Comparison of ENCODE assay signal across 8 cellular contexts in the genomic region with DNA sequence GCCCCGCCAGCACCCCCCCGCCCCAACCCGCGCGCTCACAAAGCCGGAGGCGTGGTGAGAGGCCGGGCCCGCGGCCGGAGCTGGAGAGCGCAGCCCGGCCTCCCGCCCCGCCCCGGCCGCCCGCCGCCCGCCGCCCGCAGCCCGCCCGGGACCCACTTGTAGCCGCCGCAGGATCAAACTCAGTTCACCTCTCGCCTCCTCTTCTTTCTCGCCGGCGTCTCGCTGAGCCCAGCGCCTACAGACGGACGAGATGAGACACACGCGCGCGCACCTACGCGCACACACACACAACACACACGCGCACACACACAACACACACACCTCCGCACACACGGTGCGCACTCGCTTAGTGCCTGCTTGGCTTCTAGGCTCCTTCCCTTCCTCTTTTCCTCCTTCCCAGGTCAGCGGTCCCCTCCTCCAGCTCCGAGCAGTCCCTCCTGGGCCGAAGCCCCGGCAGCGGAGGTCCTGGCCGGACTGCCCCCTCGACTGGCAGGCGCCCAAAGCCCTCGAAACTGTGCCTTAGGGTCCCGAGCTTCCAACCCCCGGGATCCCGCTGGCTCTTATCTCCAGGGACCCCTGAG. TPM values are rescaled to one million over a fixed set of nuclear protein-coding genes. Genes with fewer than 3 reads are reported as not detected.
DNase-seq lines count a peak whose midpoint lies in the region; ATAC-seq and TF ChIP-seq lines count a peak whose summit lies in the region.

No MANE protein-coding gene starts in this region.

- no peaks in the 10 kb centered on the region for H3K9me3 Mint-ChIP-seq in activated CD8-positive, alpha-beta T cell treated with anti-CD3 and anti-CD28 coated beads for 36 hours
- no peaks in the 10 kb centered on the region for H3K9me3 Mint-ChIP-seq in neural crest cell

- H3K27ac Mint-ChIP-seq in activated CD8-positive, alpha-beta T cell treated with anti-CD3 and anti-CD28 coated beads for 36 hours = no peak overlapping the region
- peak overlapping the region; percentile 78 for H3K27ac Mint-ChIP-seq in neural crest cell (ENCODE audit: unreplicated experiment)

- no peaks in the 10 kb centered on the region for H3K9me3 ChIP-seq in HEK293 (ENCODE audit: control insufficient read depth, insufficient read depth, low read depth, low read length)

- ATAC-seq in activated CD8-positive, alpha-beta T cell treated with anti-CD3 and anti-CD28 coated beads for 36 hours = peak; percentile 15
- ATAC-seq in foreskin keratinocyte = peak; percentile 3
- no peak for ATAC-seq in HG03571 (IDR thresholded peaks at IDR 0.05; ENCODE audit: unreplicated experiment)

- H3K27me3 ChIP-seq in foreskin keratinocyte = peaks cover 85% of the 10 kb centered on the region

- peak; percentile 79 for DNase-seq in AG08396 (ENCODE audit: low spot score)
- DNase-seq in activated CD8-positive, alpha-beta T cell treated with anti-CD3 and anti-CD28 coated beads for 36 hours = peak; percentile 49
- peak in 1 of 2 donors; percentile 27 for DNase-seq in foreskin keratinocyte
- no peak for DNase-seq in neural crest cell (ENCODE audit: low read depth, low spot score)
- DNase-seq in RWPE1 (ENCODE audit: low spot score) = no peak
- DNase-seq in ureter (ENCODE audit: low spot score) = no peak

- CTCF ChIA-PET in HEK293 (lab: Yijun Ruan, JAX) = interaction anchor here (0.5 to 6.4 kb wide), 10 partner anchors 11 to 608 kb away, joined by 3 to 103 read pairs (median 8); no protein-coding TSS in a partner anchor
- CTCF ChIA-PET in activated CD8-positive, alpha-beta T cell treated with anti-CD3 and anti-CD28 coated beads for 36 hours (lab: Charles Lee) = interaction anchor here (0.7 to 2.3 kb wide), 3 partner anchors 228 to 600 kb away, joined by 3 to 9 read pairs (median 3); no protein-coding TSS in a partner anchor
- CTCF ChIA-PET in RWPE1 (lab: Yijun Ruan, JAX) = interaction anchor here (0.8 to 1.9 kb wide), 4 partner anchors 11 to 603 kb away, joined by 3 to 6 read pairs (median 4); no protein-coding TSS in a partner anchor

- intact Hi-C loops in activated CD8-positive, alpha-beta T cell treated with anti-CD3 and anti-CD28 coated beads for 36 hours (cut with micrococcal nuclease) = no loop called here

- H3K27ac ChIP-seq in HEK293 (ENCODE audit: extremely low read depth, low read depth, low read length) (peak overlapping the region; percentile 41; the same call in 1 of the 2 replicates), foreskin keratinocyte (no peak overlapping the region), RWPE1 (no peak overlapping the region)

- no peak for TF ChIP-seq CTCF in HEK293 (tag by site-specific recombination; IDR thresholded peaks at IDR 0.05)
- TF ChIP-seq CTCF in activated CD8-positive, alpha-beta T cell treated with anti-CD3 and anti-CD28 coated beads for 36 hours (IDR thresholded peaks at IDR 0.05) = no peak
- TF ChIP-seq CTCF in foreskin keratinocyte (conservative IDR thresholded peaks at IDR 0.05) = no peak
- TF ChIP-seq CTCF in neural crest cell (conservative IDR thresholded peaks at IDR 0.05) = no peak
- TF ChIP-seq CTCF in RWPE1 (conservative IDR thresholded peaks at IDR 0.05; ENCODE audit: low read depth) = no peak

- H3K4me3 Mint-ChIP-seq in activated CD8-positive, alpha-beta T cell treated with anti-CD3 and anti-CD28 coated beads for 36 hours = peak overlapping the region; percentile 66
- H3K4me3 Mint-ChIP-seq in neural crest cell = peak overlapping the region; percentile 91

- H3K4me1 ChIP-seq in HEK293 (ENCODE audit: control insufficient read depth, insufficient read depth, low read length) (peaks cover 11% of the 10 kb centered on the region), foreskin keratinocyte (peaks cover 5% of the 10 kb centered on the region)

- peak overlapping the region; percentile 39 for H3K4me3 ChIP-seq in HEK293 (ENCODE audit: low read depth, low read length)

- H3K27me3 Mint-ChIP-seq in activated CD8-positive, alpha-beta T cell treated with anti-CD3 and anti-CD28 coated beads for 36 hours = peaks cover 57% of the 10 kb centered on the region
- H3K27me3 Mint-ChIP-seq in neural crest cell (ENCODE audit: low read depth) = peaks cover 85% of the 10 kb centered on the region

- no peaks in the 10 kb centered on the region for H3K36me3 Mint-ChIP-seq in activated CD8-positive, alpha-beta T cell treated with anti-CD3 and anti-CD28 coated beads for 36 hours (ENCODE audit: low read depth)
- no peaks in the 10 kb centered on the region for H3K36me3 Mint-ChIP-seq in neural crest cell (ENCODE audit: low read depth)

- POLR2A ChIA-PET in HEK293 (lab: Yijun Ruan, JAX) = interaction anchor here (0.6 to 1.7 kb wide), 3 partner anchors 11 to 111 kb away, joined by 3 to 5 read pairs (median 3); no protein-coding TSS in a partner anchor
- POLR2A ChIA-PET in activated CD8-positive, alpha-beta T cell treated with anti-CD3 and anti-CD28 coated beads for 36 hours (lab: Charles Lee) = no interaction called here
- POLR2A ChIA-PET in RWPE1 (lab: Yijun Ruan, JAX; ENCODE audit: low non-redundant PET) = no interaction called here

- peaks cover 35% of the 10 kb centered on the region for H3K4me1 Mint-ChIP-seq in activated CD8-positive, alpha-beta T cell treated with anti-CD3 and anti-CD28 coated beads for 36 hours (ENCODE audit: low read depth)
- peaks cover 56% of the 10 kb centered on the region for H3K4me1 Mint-ChIP-seq in neural crest cell

- H3K36me3 ChIP-seq in HEK293 (ENCODE audit: control insufficient read depth in 2 of 2, insufficient read depth in 1 of 2, low read length in 2 of 2) = no peaks in the 10 kb centered on the region

TF ChIP-seq in HEK293, 187 proteins besides CTCF, POLR2A, EP300 and RAD21 (continues in another document):
- TF ChIP-seq ZNF426 (tag by site-specific recombination; IDR thresholded peaks at IDR 0.05) (no peak), ZNF398 (tag by site-specific recombination; IDR thresholded peaks at IDR 0.05) (peak; percentile 34; the same call in 1 of the 2 replicates), ZNF571 (tag by site-specific recombination; IDR thresholded peaks at IDR 0.05) (no peak), ZNF341 (tag by site-specific recombination; IDR thresholded peaks at IDR 0.05; ENCODE audit: low read depth) (no peak), ZNF585B (tag by site-specific recombination; IDR thresholded peaks at IDR 0.05) (no peak; the same call in 1 of the 2 replicates), ZNF146 (tag by site-specific recombination; IDR thresholded peaks at IDR 0.05) (no peak; the same call in 1 of the 2 replicates), HOXA7 (CRISPR knock-in tag; IDR thresholded peaks at IDR 0.05; ENCODE audit: borderline replicate concordance) (no peak), SCRT1 (tag by site-specific recombination; IDR thresholded peaks at IDR 0.05; ENCODE audit: borderline replicate concordance) (no peak), ZNF19 (tag by site-specific recombination; IDR thresholded peaks at IDR 0.05; ENCODE audit: low read depth) (no peak), ZNF433 (tag by site-specific recombination; IDR thresholded peaks at IDR 0.05; ENCODE audit: low read depth) (no peak), ZNF274 (IDR thresholded peaks at IDR 0.05; ENCODE audit: low read length) (no peak), ZNF274 (tag by site-specific recombination; IDR thresholded peaks at IDR 0.05; ENCODE audit: borderline replicate concordance) (no peak), ZNF600 (tag by site-specific recombination; IDR thresholded peaks at IDR 0.05) (peak; percentile 54; the same call in 1 of the 2 replicates), OSR2 (tag by site-specific recombination; IDR thresholded peaks at IDR 0.05) (no peak), ZNF843 (tag by site-specific recombination; IDR thresholded peaks at IDR 0.05) (no peak), ZNF266 (tag by site-specific recombination; IDR thresholded peaks at IDR 0.05; ENCODE audit: low read depth) (no peak), SALL2 (tag by site-specific recombination; IDR thresholded peaks at IDR 0.05; ENCODE audit: borderline replicate concordance) (no peak), ZNF350 (tag by site-specific recombination; IDR thresholded peaks at IDR 0.05) (no peak)
- TF ChIP-seq, protein P1, sequence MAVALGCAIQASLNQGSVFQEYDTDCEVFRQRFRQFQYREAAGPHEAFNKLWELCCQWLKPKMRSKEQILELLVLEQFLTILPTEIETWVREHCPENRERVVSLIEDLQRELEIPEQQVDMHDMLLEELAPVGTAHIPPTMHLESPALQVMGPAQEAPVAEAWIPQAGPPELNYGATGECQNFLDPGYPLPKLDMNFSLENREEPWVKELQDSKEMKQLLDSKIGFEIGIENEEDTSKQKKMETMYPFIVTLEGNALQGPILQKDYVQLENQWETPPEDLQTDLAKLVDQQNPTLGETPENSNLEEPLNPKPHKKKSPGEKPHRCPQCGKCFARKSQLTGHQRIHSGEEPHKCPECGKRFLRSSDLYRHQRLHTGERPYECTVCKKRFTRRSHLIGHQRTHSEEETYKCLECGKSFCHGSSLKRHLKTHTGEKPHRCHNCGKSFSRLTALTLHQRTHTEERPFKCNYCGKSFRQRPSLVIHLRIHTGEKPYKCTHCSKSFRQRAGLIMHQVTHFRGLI (tag by site-specific recombination; IDR thresholded peaks at IDR 0.05) = no peak

RNA-seq across cellular contexts. Expression of gene CYP26B1, which starts 1.4 kb away (rescaled TPM):
- total RNA-seq in activated CD8-positive, alpha-beta T cell treated with anti-CD3 and anti-CD28 coated beads for 36 hours = not detected
- total RNA-seq in foreskin keratinocyte (0.31 and 1.0 TPM in 2 replicates), neural crest cell (15.4 and 16.4 TPM in 2 replicates), ureter (1.1 TPM)
- polyA plus RNA-seq in foreskin keratinocyte = 0.09 and 0.40 TPM in 2 replicates

Comparison
In these comparisons a context has a peak if more than half of its experiments do, and no peak if none do; other contexts are left out.
1. DNase-seq: peak in AG08396 (single experiment) and activated CD8-positive, alpha-beta T cell treated with anti-CD3 and anti-CD28 coated beads for 36 hours (single experiment); none in neural crest cell (single experiment), RWPE1 (single experiment) and ureter (single experiment).